8 cellular contexts compared by ENCODE assay signal in genomic region chr1:8571200-8571984, GRCh38.
A peak's percentile ranks its signal among the peaks of the same experiment; 100 is the strongest.
DNase-seq lines count a peak whose midpoint lies in the region; ATAC-seq, FAIRE-seq and TF ChIP-seq lines count a peak whose summit lies in the region.

No MANE protein-coding gene starts in this region.

- intact Hi-C loops in Panc1 (cut with micrococcal nuclease; ENCODE audit: unreplicated experiment) (no loop called here), sciatic nerve (cut with DNase I) (no loop called here)

- CTCF ChIA-PET in Panc1 (lab: Charles Lee) = interaction anchor here (0.6 kb wide), 2 partner anchors 23 to 158 kb away, joined by 3 to 6 read pairs; no protein-coding TSS in a partner anchor

- FAIRE-seq in H54 (lab: Jason Lieb, UNC) = no peak

- DNase-seq in GM03348 (ENCODE audit: low spot score) (peak; percentile 41), Panc1 (ENCODE audit: low read depth, low spot score) (no peak), fibroblast of villous mesenchyme (ENCODE audit: low read depth) (peak; percentile 50), sciatic nerve (ENCODE audit: low spot score) (no peak), suprapubic skin (ENCODE audit: low spot score in 2 of 2) (no peak), HK-2 (ENCODE audit: unreplicated experiment) (no peak), NCI-H526 (lab: John Stamatoyannopoulos, UW) (no peak), H54 (ENCODE audit: insufficient read length, low spot score) (no peak)

- TF ChIP-seq POLR2A in suprapubic skin (IDR thresholded peaks at IDR 0.05) (no peak), H54 (IDR thresholded peaks at IDR 0.05; ENCODE audit: low read depth, low read length) (no peak)

- peaks cover 11% of the 10 kb centered on the region for H3K4me1 ChIP-seq in Panc1 (ENCODE audit: control insufficient read depth, insufficient read depth, low read length)
- H3K4me1 ChIP-seq in suprapubic skin = peaks cover 11% of the 10 kb centered on the region

- TSS peak; percentile 6 for BruUV-seq in Panc1 (replicated peaks; lab: Mats Ljungman, UMichigan)

- H3K27me3 ChIP-seq in Panc1 (ENCODE audit: control insufficient read depth, insufficient read depth, low read length) = no peaks in the 10 kb centered on the region
- no peaks in the 10 kb centered on the region for H3K27me3 ChIP-seq in suprapubic skin

- 30% methylated on average over 5 of the region's 5 CpGs for WGBS in suprapubic skin

- peak; percentile 53; the same call in 1 of the 2 replicates for TF ChIP-seq CTCF in Panc1 (IDR thresholded peaks at IDR 0.05)
- peak; percentile 59 for TF ChIP-seq CTCF in fibroblast of villous mesenchyme (IDR thresholded peaks at IDR 0.05; ENCODE audit: insufficient read depth, low read depth, low read length)
- TF ChIP-seq CTCF in suprapubic skin (IDR thresholded peaks at IDR 0.05) = peak in 1 of 2 donors; percentile 13

- H3K36me3 ChIP-seq in Panc1 (ENCODE audit: control insufficient read depth, insufficient read depth, low read length) = no peaks in the 10 kb centered on the region
- H3K36me3 ChIP-seq in suprapubic skin = no peaks in the 10 kb centered on the region

- H3K27ac ChIP-seq in Panc1 (ENCODE audit: low read length) (no peak overlapping the region), suprapubic skin (no peak overlapping the region)

- no peaks in the 10 kb centered on the region for H3K9me3 ChIP-seq in Panc1 (ENCODE audit: control insufficient read depth, insufficient read depth, low read depth, low read length)
- H3K9me3 ChIP-seq in suprapubic skin = no peaks in the 10 kb centered on the region

- TF ChIP-seq EP300 in suprapubic skin (IDR thresholded peaks at IDR 0.05) = no peak

- ATAC-seq in Panc1 (no peak), sciatic nerve (peak; percentile 81)

- POLR2A ChIA-PET in Panc1 (lab: Charles Lee) = no interaction called here

- H3K4me3 ChIP-seq in Panc1 (ENCODE audit: low read depth in 2 of 2, low read length in 2 of 2) (no peak overlapping the region), fibroblast of villous mesenchyme (ENCODE audit: low read depth, low read length) (no peak overlapping the region), suprapubic skin (no peak overlapping the region)

- in situ Hi-C loops in Panc1 (cut with HindIII; ENCODE audit: low pct_unique_long_range_greater_than_20kb, low sequenced_read_pairs) = no loop called here

Comparison
In these comparisons a context has a peak if more than half of its experiments do, and no peak if none do; other contexts are left out.
1. DNase-seq: peak in GM03348 (single experiment) and fibroblast of villous mesenchyme (single experiment); none in Panc1 (single experiment), sciatic nerve (single experiment), suprapubic skin (0 of 2), HK-2 (single experiment), NCI-H526 (0 of 2) and H54 (single experiment).